Comparison of ENCODE assay signal across 20 cellular contexts in the genomic region with DNA sequence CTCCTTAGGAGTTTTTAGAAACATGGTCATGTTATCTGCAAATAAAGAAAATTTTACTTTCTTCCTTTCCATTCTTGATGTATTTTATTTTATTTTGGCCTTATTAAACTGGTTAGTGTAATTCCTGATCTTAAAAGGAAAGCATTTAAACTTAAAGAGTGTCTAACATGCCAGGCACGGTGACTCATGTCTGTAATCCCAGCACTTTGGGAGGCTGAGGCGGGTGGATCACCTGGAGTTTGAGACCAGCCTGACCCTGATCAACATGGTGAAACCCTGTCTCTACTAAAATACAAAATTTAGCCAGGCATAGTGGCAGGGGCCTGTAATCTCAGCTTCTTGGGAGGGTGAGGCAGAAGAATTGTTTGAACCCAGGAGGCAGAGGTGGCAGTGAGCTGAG.
DNase-seq lines count a peak whose midpoint lies in the region; ATAC-seq and TF ChIP-seq lines count a peak whose summit lies in the region.
"Had no signal": no experiment of that assay in that cellular context is flagged by ENCODE, and none has a peak within 500 bp of the region (broad histone marks: within the 10 kb centered on the region; RNA-seq: fewer than 3 reads in every experiment).

No MANE protein-coding gene starts in this region.

- no peak overlapping the region for H3K4me3 Mint-ChIP-seq in CD4-positive, alpha-beta memory T cell
- H3K4me3 Mint-ChIP-seq: CD8-positive, alpha-beta T cell had no signal

- no peak for TF ChIP-seq POLR2A in prostate gland (IDR thresholded peaks at IDR 0.05)

- H3K4me1 ChIP-seq in CD4-positive, alpha-beta memory T cell (ENCODE audit: insufficient read depth, low read length): peaks cover 14% of the 10 kb centered on the region
- no peaks in the 10 kb centered on the region for H3K4me1 ChIP-seq in prostate gland (replicated peaks)

- H3K27ac ChIP-seq in CD4-positive, alpha-beta memory T cell (ENCODE audit: low read depth, low read length): no peak overlapping the region
- no peak overlapping the region for H3K27ac ChIP-seq in prostate gland
- H3K27ac ChIP-seq: HL-60 had no signal

- no peaks in the 10 kb centered on the region for H3K9me3 ChIP-seq in CD4-positive, alpha-beta memory T cell (ENCODE audit: control insufficient read depth in 1 of 2, low read length in 2 of 2)
- no peaks in the 10 kb centered on the region for H3K9me3 ChIP-seq in prostate gland

- H3K36me3 Mint-ChIP-seq in CD4-positive, alpha-beta memory T cell: no peaks in the 10 kb centered on the region
- H3K36me3 Mint-ChIP-seq: CD8-positive, alpha-beta T cell had no signal

- no peaks in the 10 kb centered on the region for H3K36me3 ChIP-seq in CD4-positive, alpha-beta memory T cell (ENCODE audit: insufficient read depth, low read length)
- no peaks in the 10 kb centered on the region for H3K36me3 ChIP-seq in prostate gland

- WGBS in prostate gland: 86% methylated on average over 2 of the region's 2 CpGs

- H3K27me3 Mint-ChIP-seq in CD4-positive, alpha-beta memory T cell: no peaks in the 10 kb centered on the region

- ATAC-seq in HG03342 (IDR thresholded peaks at IDR 0.05; ENCODE audit: unreplicated experiment): no peak
- ATAC-seq: CD8-positive, alpha-beta T cell; PC-3 had no signal

- CTCF ChIA-PET in CD4-positive, alpha-beta memory T cell (lab: Charles Lee; ENCODE audit: partially characterized antibody): no interaction called here

- peak overlapping the region in 1 of 7 donors; percentile 75 for H3K27ac Mint-ChIP-seq in CD4-positive, alpha-beta memory T cell
- H3K27ac Mint-ChIP-seq: CD8-positive, alpha-beta T cell had no signal

- peaks cover 13 to 18% (median 17%) of the 10 kb centered on the region in 4 donors for H3K4me1 Mint-ChIP-seq in CD4-positive, alpha-beta memory T cell

- intact Hi-C loops in CD4-positive, alpha-beta memory T cell (cut with micrococcal nuclease): loop anchor here (5.0 kb wide), 1 partner anchor 71 kb away; no protein-coding TSS in a partner anchor
- intact Hi-C loops in prostate gland (cut with DNase I): no loop called here

- H3K4me3 ChIP-seq in epithelial cell of esophagus (ENCODE audit: low read length) (no peak overlapping the region), prostate gland (no peak overlapping the region)
- H3K4me3 ChIP-seq in CD4-positive, alpha-beta memory T cell (ENCODE audit: low read length in 2 of 2): no peak overlapping the region

- TF ChIP-seq CTCF in epithelial cell of esophagus (IDR thresholded peaks at IDR 0.05; ENCODE audit: insufficient read depth, low read depth, low read length, missing control alignments): no peak
- no peak for TF ChIP-seq CTCF in prostate gland (IDR thresholded peaks at IDR 0.05)

- no peaks in the 10 kb centered on the region for H3K27me3 ChIP-seq in CD4-positive, alpha-beta memory T cell (ENCODE audit: insufficient read depth, low read length)
- no peaks in the 10 kb centered on the region for H3K27me3 ChIP-seq in prostate gland (replicated peaks; ENCODE audit: insufficient read depth)

- no peaks in the 10 kb centered on the region for H3K9me3 Mint-ChIP-seq in CD4-positive, alpha-beta memory T cell
- H3K9me3 Mint-ChIP-seq: CD8-positive, alpha-beta T cell had no signal

- peak; percentile 18 for DNase-seq in A172 (ENCODE audit: low spot score)
- DNase-seq in M059J (ENCODE audit: low read depth): peak; percentile 50
- peak; percentile 49 for DNase-seq in epithelial cell of esophagus (ENCODE audit: low read depth)
- peak; percentile 19 for DNase-seq in kidney tubule cell (ENCODE audit: low spot score)
- no peak for DNase-seq in medulla oblongata (ENCODE audit: extremely low spot score)
- DNase-seq in CD4-positive, alpha-beta memory T cell: no peak
- no peak for DNase-seq in prostate gland (ENCODE audit: low spot score)
- DNase-seq: 8988T; CD8-positive, alpha-beta T cell; DND-41; GF-D8; H7; NCI-H1048; NCI-H1436 treated with DMSO at 0.1 percent for 48 hours; NCI-H2029 treated with DMSO at 0.1 percent for 48 hours; NCI-H2171 treated with DMSO at 0.1 percent for 48 hours; NCI-H748 treated with DMSO at 0.1 percent for 48 hours; PC-3 had no signal

- POLR2A ChIA-PET in CD4-positive, alpha-beta memory T cell (lab: Charles Lee; ENCODE audit: partially characterized antibody): interaction anchor here (0.9 kb wide), 1 partner anchor 69 kb away, joined by 3 read pairs; no protein-coding TSS in a partner anchor

Comparison
In these comparisons a context has a peak if more than half of its experiments do, and no peak if none do; other contexts are left out.
1. DNase-seq: peak in A172 (single experiment), M059J (single experiment), epithelial cell of esophagus (single experiment) and kidney tubule cell (single experiment); none in medulla oblongata (single experiment), CD4-positive, alpha-beta memory T cell (0 of 5) and prostate gland (single experiment).